Comparison of ENCODE assay signal across 8 cellular contexts in genomic region chr20:16729565-16730460, GRCh38. TPM values are rescaled to one million over a fixed set of nuclear protein-coding genes. Genes with fewer than 3 reads are reported as not detected.
DNase-seq lines count a peak whose midpoint lies in the region; ATAC-seq, FAIRE-seq and TF ChIP-seq lines count a peak whose summit lies in the region.

Gene SNRPB2 (plus strand): TSS chr20:16730026. CDS start chr20:16731703, 1,677 bp downstream.

- no peak within 1 kb of the TSS for H3K4ac ChIP-seq in H1 (replicated peaks; ENCODE audit: insufficient read length, low read depth, low read length)

- peak within 1 kb of the TSS; percentile 82 for H4K5ac ChIP-seq in H1 (ENCODE audit: insufficient read length, low read depth, low read length)

- peaks cover 0 to 7% of the 10 kb centered on the region in 2 experiments for H4K20me1 ChIP-seq in H1 (replicated peaks in 1 of 2; ENCODE audit: control insufficient read depth in 1 of 2, insufficient read depth in 2 of 2, low read length in 2 of 2)

- H2BK20ac ChIP-seq in H1 (ENCODE audit: low read length) = no peak within 1 kb of the TSS

- H2BK5ac ChIP-seq in H1 (ENCODE audit: low read depth, low read length) = peak within 1 kb of the TSS; percentile 92

- FAIRE-seq in H1 (lab: Jason Lieb, UNC) = peak; percentile 83

- H3K4me3 ChIP-seq in H1 (ENCODE audit: extremely low read depth in 1 of 4, insufficient read depth in 2 of 4, low read depth in 3 of 4, low read length in 4 of 4) = peak within 1 kb of the TSS; percentile 98 to 100 (median 100)

- H2AK5ac ChIP-seq in H1 (ENCODE audit: low read depth, low read length) = peak within 1 kb of the TSS; percentile 25; the same call in 1 of the 2 replicates

- H3K36me3 Mint-ChIP-seq in memory B cell = peaks cover 16% of the 10 kb centered on the region

- peaks cover 0 to 1% (median 0%) of the 10 kb centered on the region in 4 experiments; a peak in 1 of 7 replicates for H3K27me3 ChIP-seq in H1 (replicated peaks in 1 of 4; ENCODE audit: control insufficient read depth in 3 of 4, extremely low read depth in 1 of 4, insufficient read depth in 3 of 4, low read length in 3 of 4)

- H3K79me1 ChIP-seq in H1 (ENCODE audit: low read depth, low read length) = peaks cover 3% of the 10 kb centered on the region

- peaks cover 0 to 4% (median 1%) of the 10 kb centered on the region in 4 experiments; a peak in 2 of 7 replicates for H3K4me1 ChIP-seq in H1 (replicated peaks in 1 of 4; ENCODE audit: control insufficient read depth in 3 of 4, insufficient read depth in 4 of 4, low read length in 3 of 4)

- 0 out of 2 replicates have a peak within 1 kb of the TSS, but pooled peaks have one; percentile 3 for H2BK15ac ChIP-seq in H1 (ENCODE audit: low read length)

- peak within 1 kb of the TSS; percentile 90 for H2AFZ ChIP-seq in H1 (ENCODE audit: low read length)

- peaks cover 5% of the 10 kb centered on the region for H3K27me3 Mint-ChIP-seq in memory B cell

- peak within 1 kb of the TSS; percentile 98 for H4K8ac ChIP-seq in H1 (ENCODE audit: extremely low read depth, insufficient read depth, low read length)

- POLR2A ChIA-PET in H1 (lab: Charles Lee; ENCODE audit: partially characterized antibody) = interaction anchor here (1.3 to 2.0 kb wide), 4 partner anchors 9 to 15 kb away, joined by 3 to 8 read pairs (median 4); no protein-coding TSS in a partner anchor

- peak within 1 kb of the TSS; percentile 75 for H4K91ac ChIP-seq in H1 (replicated peaks; ENCODE audit: insufficient read length, low read length)

- TF ChIP-seq RAD21 in H1 (IDR thresholded peaks at IDR 0.05 in 1 of 2, conservative IDR thresholded peaks at IDR 0.05 in 1 of 2; ENCODE audit: low read depth in 2 of 2, low read length in 2 of 2) = no peak; a peak in 2 of 4 replicates

- H3K18ac ChIP-seq in H1 (ENCODE audit: extremely low read depth, low read length) = peak within 1 kb of the TSS; percentile 71; the same call in 1 of the 2 replicates

- TF ChIP-seq CTCF in GM20000 (IDR thresholded peaks at IDR 0.05; ENCODE audit: extremely low read depth, missing control alignments) (no peak), H1 (IDR thresholded peaks at IDR 0.05; ENCODE audit: control extremely low read depth in 1 of 3, insufficient read depth in 1 of 3, low read depth in 1 of 3, low read length in 3 of 3) (peak in 1 of 3 experiments; percentile 1; a peak in 1 of 4 replicates)

- H3K9me3 Mint-ChIP-seq in memory B cell = peaks cover 3% of the 10 kb centered on the region

- H2BK12ac ChIP-seq in H1 (ENCODE audit: low read depth, low read length) = peak within 1 kb of the TSS; percentile 53; the same call in 1 of the 2 replicates

- peak within 1 kb of the TSS; percentile 90 to 98 (median 94) for H3K9ac ChIP-seq in H1 (replicated peaks in 1 of 4; ENCODE audit: extremely low read depth in 1 of 4, low read depth in 3 of 4, low read length in 3 of 4)

- WGBS in H1 (ENCODE audit: extremely low coverage in 1 of 2, insufficient coverage in 1 of 2, insufficient read length in 1 of 2, insufficient replicate concordance in 2 of 2, low coverage in 1 of 2, low lambda C conversion rate in 2 of 2, missing lambda C conversion rate in 1 of 2), 2 experiments = 6% methylated on average over 54 of the region's 57 CpGs; no CpG with 5 or more reads in 1 of the 2 experiments

- H2BK120ac ChIP-seq in H1 (replicated peaks; ENCODE audit: low read depth, low read length) = no peak within 1 kb of the TSS

- H3K27ac ChIP-seq in H1 (ENCODE audit: low read depth, low read length) = peak within 1 kb of the TSS; percentile 92

- peak; percentile 84 for DNase-seq in CMK (ENCODE audit: low read depth)
- peak; percentile 87 for DNase-seq in GM20000 (ENCODE audit: low spot score)
- DNase-seq in HT-29 (ENCODE audit: low spot score) = peak; percentile 95
- DNase-seq in NOMO-1 (lab: John Stamatoyannopoulos, UW; ENCODE audit: unreplicated experiment in 2 of 2) = peak; percentile 94 to 95
- peak; percentile 74 to 87 for DNase-seq in activated CD8-positive, alpha-beta memory T cell treated with anti-CD3 and anti-CD28 coated beads for 4 hours (ENCODE audit: low read depth in 2 of 2)
- DNase-seq in H1 (ENCODE audit: low read depth in 1 of 2, low spot score in 2 of 2) = peak; percentile 84 to 91
- DNase-seq in memory B cell (ENCODE audit: low spot score in 2 of 2) = peak; percentile 84 to 86
- peak; percentile 76 for DNase-seq in stimulated activated CD8-positive, alpha-beta memory T cell treated with anti-CD3 and anti-CD28 coated beads, Interleukin-12 subunit alpha, Interleukin-12 subunit beta, amount 100 ng/mL, for 24 hours (ENCODE audit: extremely low read depth)

- no peak within 1 kb of the TSS for H3K23ac ChIP-seq in H1 (ENCODE audit: insufficient read length)

- peak within 1 kb of the TSS; percentile 99 for H3K4me3 Mint-ChIP-seq in memory B cell

- no peak within 1 kb of the TSS for H3K14ac ChIP-seq in H1 (ENCODE audit: insufficient read length)

- H3K56ac ChIP-seq in H1 (replicated peaks; ENCODE audit: insufficient read length, low read depth, low read length) = peak within 1 kb of the TSS; percentile 60

- peaks cover 10% of the 10 kb centered on the region for H3K4me1 Mint-ChIP-seq in memory B cell

- 0 out of 4 replicates have a peak, but pooled peaks cover 0 to 3% of the 10 kb centered on the region in 2 experiments for H3K9me3 ChIP-seq in H1 (ENCODE audit: insufficient read depth in 2 of 2, low read depth in 1 of 2, low read length in 1 of 2)

- CTCF ChIA-PET in H1 (lab: Charles Lee; ENCODE audit: partially characterized antibody) = no interaction called here

- TF ChIP-seq EP300 in H1 (IDR thresholded peaks at IDR 0.05; ENCODE audit: borderline replicate concordance in 1 of 2, low read depth in 2 of 2, low read length in 2 of 2) = peak; percentile 11 to 82; a peak in 2 of 3 replicates

- TF ChIP-seq POLR2A in H1 (IDR thresholded peaks at IDR 0.05; ENCODE audit: control extremely low read depth in 1 of 2, low read depth in 2 of 2, low read length in 2 of 2) = peak; percentile 89 to 95

- peaks cover 6 to 28% (median 17%) of the 10 kb centered on the region in 4 experiments; a peak in 7 of 8 replicates for H3K36me3 ChIP-seq in H1 (ENCODE audit: control insufficient read depth in 2 of 4, insufficient read depth in 4 of 4, low read length in 3 of 4)

- peak; percentile 95 for ATAC-seq in memory B cell (ENCODE audit: low read depth)

- H3K4me2 ChIP-seq in H1 (ENCODE audit: insufficient read depth in 1 of 2, low read depth in 2 of 2, low read length in 2 of 2) = peak within 1 kb of the TSS; percentile 87 to 90

- peaks cover 7% of the 10 kb centered on the region for H3K23me2 ChIP-seq in H1 (ENCODE audit: low read depth, low read length)

- peak within 1 kb of the TSS; percentile 98 for H3K27ac Mint-ChIP-seq in memory B cell

- H3K79me2 ChIP-seq in H1 (ENCODE audit: control insufficient read depth in 1 of 2, insufficient read depth in 2 of 2, low read length in 2 of 2) = peaks cover 13 to 45% of the 10 kb centered on the region in 2 experiments

TF ChIP-seq in H1, 55 proteins besides CTCF, POLR2A, EP300 and RAD21 (continues in another document):
- TF ChIP-seq TAF1 (IDR thresholded peaks at IDR 0.05; ENCODE audit: low read depth, low read length) = peak; percentile 95
- no peak for TF ChIP-seq ZNF274 (IDR thresholded peaks at IDR 0.05; ENCODE audit: borderline replicate concordance, extremely low read depth, low read length)
- TF ChIP-seq CREB1 (IDR thresholded peaks at IDR 0.05) = peak; percentile 96
- TF ChIP-seq CBX5 (IDR thresholded peaks at IDR 0.05; ENCODE audit: low read depth, low read length) = no peak
- TF ChIP-seq KDM5A (IDR thresholded peaks at IDR 0.05; ENCODE audit: low read length) = peak; percentile 64
- TF ChIP-seq TEAD4 (IDR thresholded peaks at IDR 0.05; ENCODE audit: low read depth, low read length) = no peak
- TF ChIP-seq KDM1A (IDR thresholded peaks at IDR 0.05; ENCODE audit: borderline replicate concordance, low read length) = no peak
- TF ChIP-seq POU5F1 (IDR thresholded peaks at IDR 0.05; ENCODE audit: low read depth, low read length) = 0 out of 2 replicates have a peak, but pooled peaks have one; percentile 15
- no peak for TF ChIP-seq RXRA (IDR thresholded peaks at IDR 0.05; ENCODE audit: insufficient read depth, low read depth, low read length)
- no peak for TF ChIP-seq RFX5 (IDR thresholded peaks at IDR 0.05; ENCODE audit: borderline replicate concordance, low read depth, low read length)
- no peak for TF ChIP-seq CBX8 (IDR thresholded peaks at IDR 0.05; ENCODE audit: borderline replicate concordance, low read depth, low read length)
- peak; percentile 87 for TF ChIP-seq MAX (IDR thresholded peaks at IDR 0.05)
- TF ChIP-seq BCL11A (IDR thresholded peaks at IDR 0.05; ENCODE audit: low read depth in 2 of 2, low read length in 2 of 2) = no peak
- no peak for TF ChIP-seq ATF2 (IDR thresholded peaks at IDR 0.05; ENCODE audit: low read length)
- TF ChIP-seq NANOG (IDR thresholded peaks at IDR 0.05; ENCODE audit: insufficient read depth, low read depth, low read length, poor library complexity, severe bottlenecking) = peak; percentile 26
- TF ChIP-seq CEBPB (IDR thresholded peaks at IDR 0.05; ENCODE audit: low read depth, low read length) = no peak

RNA-seq across cellular contexts. Expression of gene SNRPB2, which starts in this region (rescaled TPM):
- total RNA-seq in HT-29 (2014; rRNA removed; shearing (Covaris generic)) = 16.8 and 19.2 TPM in 2 replicates
- 99.6 and 102 TPM in 2 replicates for total RNA-seq in H1 (2021; fragmentation: NEBNext Ultra II Directional; extraction: Animal tissue kit (Norgen Biotek cat#: 25700))
- 27.2 and 49.4 TPM in 2 replicates for polyA plus RNA-seq in H1 (2011; rRNA removed)
- polyA plus RNA-seq in H1 (2011; cell fraction: cytosol; rRNA removed) = 73.4 TPM
- polyA plus RNA-seq in H1 (2011; cell fraction: nucleus; rRNA removed) = 8.1 TPM
- polyA plus RNA-seq in H1 (2012, experiment 1 of 2) = 59.4 to 113 TPM (median 69.6 TPM) in 4 replicates
- polyA plus RNA-seq in H1 (2012, experiment 2 of 2) = 11.2 TPM
- polyA plus RNA-seq in H1 (2013, experiment 1 of 2) = 173 TPM
- 174 TPM for polyA plus RNA-seq in H1 (2013, experiment 2 of 2)
- polyA minus RNA-seq in H1 (2011; rRNA and poly(A)+ RNA removed) = 16.8 and 19.6 TPM in 2 replicates
- polyA minus RNA-seq in H1 (2011; cell fraction: cytosol; rRNA and poly(A)+ RNA removed) = 21.1 TPM
- 19.5 TPM for polyA minus RNA-seq in H1 (2011; cell fraction: nucleus; rRNA and poly(A)+ RNA removed)

Comparison
In these comparisons a context has a peak if more than half of its experiments do, and no peak if none do; other contexts are left out.
1. Peak in every context shown above with its lines: DNase-seq, ATAC-seq, H3K4me3 ChIP-seq and H3K27ac ChIP-seq.